ENCODE assay signal across 8 cellular contexts in the genomic region with DNA sequence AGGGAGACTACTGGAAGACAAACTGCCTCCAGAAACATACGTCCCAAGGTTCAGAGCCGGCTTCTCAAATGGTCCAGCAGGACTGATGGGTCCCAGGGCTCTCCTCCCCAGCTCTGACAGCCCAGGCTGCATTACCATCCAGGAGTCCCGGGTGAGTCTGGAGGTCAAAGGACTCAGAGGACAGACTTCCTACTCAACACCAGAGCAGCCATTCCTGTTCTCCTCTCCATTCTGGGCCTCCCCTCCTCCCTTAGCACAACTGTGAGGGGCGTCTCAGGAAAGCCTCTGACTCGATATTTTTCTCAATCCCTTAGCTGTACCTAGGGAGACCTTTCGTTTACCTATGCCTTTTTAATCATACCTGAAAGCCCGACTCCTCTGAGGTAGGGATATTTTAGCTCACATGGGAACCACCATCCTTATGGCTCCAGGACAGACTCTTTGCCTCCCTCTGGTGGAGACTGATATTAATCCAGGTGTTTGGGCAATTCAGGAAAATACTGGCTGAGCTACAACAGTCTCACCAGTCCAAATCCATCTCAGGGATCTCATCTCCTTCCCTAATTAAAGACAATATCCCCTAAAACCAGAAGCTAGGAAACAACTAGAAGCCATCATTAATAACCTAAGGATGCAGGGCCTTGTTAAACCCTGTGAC. TPM values are rescaled to one million over a fixed set of nuclear protein-coding genes. Genes with fewer than 3 reads are reported as not detected.
A peak's percentile ranks its signal among the peaks of the same experiment; 100 is the strongest.
DNase-seq lines count a peak whose midpoint lies in the region; ATAC-seq, FAIRE-seq and TF ChIP-seq lines count a peak whose summit lies in the region.
"Not testable (repeated sequence)": the region's sequence is repeated elsewhere in the genome, so short reads cannot be mapped to it uniquely, and the experiment has no call there.

No MANE protein-coding gene starts in this region.

- not testable (repeated sequence) for H3K27ac Mint-ChIP-seq in HFFc6; activated naive CD8-positive, alpha-beta T cell treated with anti-CD3 and anti-CD28 coated beads for 36 hours; endothelial cell (ENCODE audit: unreplicated experiment); immature natural killer cell; osteocyte (ENCODE audit: unreplicated experiment)

- not testable (repeated sequence) for H3K9me3 Mint-ChIP-seq in HFFc6; activated naive CD8-positive, alpha-beta T cell treated with anti-CD3 and anti-CD28 coated beads for 36 hours; endothelial cell (ENCODE audit: unreplicated experiment); immature natural killer cell; osteocyte (ENCODE audit: unreplicated experiment)

- not testable (repeated sequence) for H3K9me3 ChIP-seq in RWPE2 (ENCODE audit: severe bottlenecking); upper lobe of right lung

- intact Hi-C loops in upper lobe of right lung (cut with DNase I) = not testable (repeated sequence)

- TF ChIP-seq CTCF in D721Med (IDR thresholded peaks at IDR 0.05; ENCODE audit: insufficient read depth, missing control alignments) (peak; percentile 36), HFFc6 (IDR thresholded peaks at IDR 0.05) (peak; percentile 69), endothelial cell (IDR thresholded peaks at IDR 0.05; ENCODE audit: unreplicated experiment) (peak; percentile 10), osteocyte (IDR thresholded peaks at IDR 0.05) (peak; percentile 48), upper lobe of right lung (IDR thresholded peaks at IDR 0.05) (peak; percentile 37)
- TF ChIP-seq CTCF in RWPE2 (IDR thresholded peaks at IDR 0.05; ENCODE audit: poor library complexity, severe bottlenecking) = not testable (repeated sequence)

- H3K4me1 Mint-ChIP-seq in HFFc6 (ENCODE audit: low read depth); activated naive CD8-positive, alpha-beta T cell treated with anti-CD3 and anti-CD28 coated beads for 36 hours; endothelial cell (ENCODE audit: unreplicated experiment); immature natural killer cell; osteocyte (ENCODE audit: unreplicated experiment): not testable (repeated sequence)

- not testable (repeated sequence) for H3K27ac ChIP-seq in RWPE2 (ENCODE audit: poor library complexity, severe bottlenecking); upper lobe of right lung

- ATAC-seq in RWPE2 (ENCODE audit: low read depth) = peak; percentile 67
- peak; percentile 79 for ATAC-seq in upper lobe of right lung

- H3K36me3 Mint-ChIP-seq in HFFc6 (ENCODE audit: low read depth); activated naive CD8-positive, alpha-beta T cell treated with anti-CD3 and anti-CD28 coated beads for 36 hours; endothelial cell (ENCODE audit: low read depth, unreplicated experiment); immature natural killer cell; osteocyte (ENCODE audit: unreplicated experiment): not testable (repeated sequence)

- not testable (repeated sequence) for FAIRE-seq in D721Med (lab: Jason Lieb, UNC)

- not testable (repeated sequence) for H3K4me3 ChIP-seq in RWPE2 (ENCODE audit: severe bottlenecking); upper lobe of right lung

- H3K36me3 ChIP-seq in RWPE2 (ENCODE audit: low read depth); upper lobe of right lung: not testable (repeated sequence)

- not testable (repeated sequence) for H3K27me3 ChIP-seq in RWPE2 (ENCODE audit: insufficient read depth, poor library complexity, severe bottlenecking); upper lobe of right lung

- not testable (repeated sequence) for H3K27me3 Mint-ChIP-seq in HFFc6 (ENCODE audit: insufficient read depth); activated naive CD8-positive, alpha-beta T cell treated with anti-CD3 and anti-CD28 coated beads for 36 hours; endothelial cell (ENCODE audit: unreplicated experiment); immature natural killer cell (ENCODE audit: low read depth in 3 of 3); osteocyte (ENCODE audit: unreplicated experiment)

- H3K4me1 ChIP-seq in RWPE2 (ENCODE audit: insufficient read depth, poor library complexity, severe bottlenecking); upper lobe of right lung: not testable (repeated sequence)

- DNase-seq in D721Med (ENCODE audit: insufficient read length, low spot score); RWPE2 (ENCODE audit: low spot score); osteocyte (ENCODE audit: extremely low spot score, unreplicated experiment); upper lobe of right lung: not testable (repeated sequence)
- peak; percentile 29 for DNase-seq in HFFc6
- DNase-seq in activated naive CD8-positive, alpha-beta T cell treated with anti-CD3 and anti-CD28 coated beads for 36 hours = peak; percentile 5
- DNase-seq in endothelial cell (ENCODE audit: low spot score) = peak; percentile 31
- DNase-seq in immature natural killer cell = peak in 2 of 3 donors; percentile 13 to 23

- not testable (repeated sequence) for H3K4me3 Mint-ChIP-seq in HFFc6; activated naive CD8-positive, alpha-beta T cell treated with anti-CD3 and anti-CD28 coated beads for 36 hours; endothelial cell (ENCODE audit: unreplicated experiment); immature natural killer cell; osteocyte (ENCODE audit: unreplicated experiment)

RNA-seq across cellular contexts. Expression of gene PLGLB1, which starts 19.8 kb away (rescaled TPM):
- 1 to 10 TPM in 1 of 6 experiments, under 1 TPM in 2, not detected in 3; 0.47 to 1.4 (median 0.62) TPM for total RNA-seq in HFFc6 (2021; fragmentation: NEBNext Ultra II Directional; extraction: Animal tissue kit (Norgen Biotek cat#: 25700))
- total RNA-seq in activated naive CD8-positive, alpha-beta T cell treated with anti-CD3 and anti-CD28 coated beads for 36 hours = 1 to 10 TPM in 1 of 2 experiments, under 1 TPM in 1; 0.74 to 1.6 TPM
- total RNA-seq in endothelial cell (ENCODE audit: unreplicated experiment) (1.1 TPM), osteocyte (3.3 and 4.4 TPM in 2 replicates), upper lobe of right lung (3.3 TPM)
- polyA plus RNA-seq in immature natural killer cell = under 1 TPM in 2 of 3 donors, not detected in 1; 0.52 to 0.67 TPM
